16 cellular contexts compared by ENCODE assay signal in genomic region chr2:114699423-114699944, GRCh38.
A peak's percentile ranks its signal among the peaks of the same experiment; 100 is the strongest.
DNase-seq lines count a peak whose midpoint lies in the region; ATAC-seq and TF ChIP-seq lines count a peak whose summit lies in the region.
"Had no signal": no experiment of that assay in that cellular context is flagged by ENCODE, and none has a peak within 500 bp of the region (broad histone marks: within the 10 kb centered on the region; RNA-seq: fewer than 3 reads in every experiment).

No MANE protein-coding gene starts in this region.

- H3K4me1 ChIP-seq in mesenchymal stem cell (ENCODE audit: control insufficient read depth, insufficient read depth, low read depth, low read length), result no peaks in the 10 kb centered on the region
- H3K4me1 ChIP-seq: A549, BE2C, Caco-2 had no signal

- no peak overlapping the region for H2BK12ac ChIP-seq in mesenchymal stem cell (ENCODE audit: low read length in 2 of 2)

- peak; percentile 18 to 47 for DNase-seq in Kasumi-1 (lab: John Stamatoyannopoulos, UW)
- DNase-seq in LNCaP clone FGC (ENCODE audit: low read depth), result peak; percentile 8
- DNase-seq in SKM-1 treated with dmso at 0.1 percent for 144 hours (lab: John Stamatoyannopoulos, UW; ENCODE audit: unreplicated experiment), result peak; percentile 34
- no peak for DNase-seq in sciatic nerve (ENCODE audit: low spot score)
- DNase-seq in mesenchymal stem cell, result no peak
- DNase-seq in superior temporal gyrus (ENCODE audit: extremely low spot score), result no peak
- DNase-seq: BE2C; Caco-2; CD8-positive, alpha-beta T cell; DMS79 treated with DMSO at 0.1 percent for 48 hours; EL; H7 had no signal

- no peak overlapping the region for H2BK15ac ChIP-seq in mesenchymal stem cell (ENCODE audit: low read depth, poor library complexity, severe bottlenecking)

- H3K4ac ChIP-seq in mesenchymal stem cell (ENCODE audit: low read depth in 1 of 2, low read length in 2 of 2), result no peak overlapping the region

- H4K91ac ChIP-seq in mesenchymal stem cell (ENCODE audit: low read length), result no peak overlapping the region

- no peaks in the 10 kb centered on the region for H3K36me3 ChIP-seq in mesenchymal stem cell (ENCODE audit: control insufficient read depth in 1 of 2, insufficient read depth in 2 of 2, low read depth in 1 of 2, low read length in 2 of 2)
- H3K36me3 ChIP-seq: BE2C had no signal

- H2AK5ac ChIP-seq in mesenchymal stem cell (ENCODE audit: low read length, severe bottlenecking), result no peak overlapping the region

- H3K9me3 ChIP-seq in mesenchymal stem cell (ENCODE audit: control insufficient read depth, low read length), result no peaks in the 10 kb centered on the region
- H3K9me3 ChIP-seq: A549, BE2C, Caco-2 had no signal

- H3K27me3 ChIP-seq in mesenchymal stem cell (ENCODE audit: control insufficient read depth in 1 of 2, insufficient read depth in 1 of 2, low read length in 2 of 2), result no peaks in the 10 kb centered on the region
- H3K27me3 ChIP-seq: BE2C had no signal

- no peak overlapping the region for H3K27ac ChIP-seq in mesenchymal stem cell (ENCODE audit: low read length, poor library complexity, severe bottlenecking)
- H3K27ac ChIP-seq: A549, C4-2B, HL-60 had no signal

- H2BK120ac ChIP-seq in mesenchymal stem cell (ENCODE audit: low read depth, low read length), result no peak overlapping the region

- H3K14ac ChIP-seq in mesenchymal stem cell (ENCODE audit: low read length in 2 of 2), result no peak overlapping the region

- intact Hi-C loops in sciatic nerve (cut with DNase I), result no loop called here

- no peak for TF ChIP-seq CTCF in LNCaP clone FGC (IDR thresholded peaks at IDR 0.05; ENCODE audit: control insufficient read depth, extremely low read depth, insufficient read depth)

- H3K4me2 ChIP-seq in mesenchymal stem cell (ENCODE audit: low read length, poor library complexity, severe bottlenecking), result no peak overlapping the region
- H3K4me2 ChIP-seq: A549, GM23338 had no signal

- H3K4me3 ChIP-seq in LNCaP clone FGC (ENCODE audit: low read depth, low read length) (no peak overlapping the region), mesenchymal stem cell (ENCODE audit: insufficient read depth in 1 of 2, low read depth in 1 of 2, low read length in 2 of 2) (no peak overlapping the region)
- H3K4me3 ChIP-seq: A549, GM23338 had no signal

- no peak overlapping the region for H2AFZ ChIP-seq in mesenchymal stem cell (ENCODE audit: low read depth, low read length)
- H2AFZ ChIP-seq: GM23338 had no signal

- no peak overlapping the region for H2BK5ac ChIP-seq in mesenchymal stem cell (ENCODE audit: low read depth, low read length, poor library complexity, severe bottlenecking)

- peak; percentile 95 for ATAC-seq in sciatic nerve
- ATAC-seq: A549; CD8-positive, alpha-beta T cell; GM23338 had no signal

- no peaks in the 10 kb centered on the region for H3K79me1 ChIP-seq in mesenchymal stem cell (replicated peaks; ENCODE audit: low read length, poor library complexity, severe bottlenecking)

- H3K9ac ChIP-seq in mesenchymal stem cell (ENCODE audit: low read length), result no peak overlapping the region

- H3K23ac ChIP-seq in mesenchymal stem cell (ENCODE audit: low read length in 2 of 2), result no peak overlapping the region

- no peak overlapping the region for H3K18ac ChIP-seq in mesenchymal stem cell (ENCODE audit: low read depth in 1 of 2, low read length in 2 of 2)

- WGBS in mesenchymal stem cell, result 94% methylated on average over 2 of the region's 2 CpGs

- H4K8ac ChIP-seq in mesenchymal stem cell (ENCODE audit: low read length), result no peak overlapping the region

Comparison
In these comparisons a context has a peak if more than half of its experiments do, and no peak if none do; other contexts are left out.
1. DNase-seq: peak in Kasumi-1 (2 of 2), LNCaP clone FGC (single experiment) and SKM-1 treated with dmso at 0.1 percent for 144 hours (single experiment); none in sciatic nerve (single experiment), mesenchymal stem cell (single experiment) and superior temporal gyrus (single experiment).